27 cellular contexts compared by ENCODE assay signal in genomic region chr6:39913391-39913916, GRCh38. TPM values are rescaled to one million over a fixed set of nuclear protein-coding genes. Genes with fewer than 3 reads are reported as not detected.
DNase-seq lines count a peak whose midpoint lies in the region; ATAC-seq, FAIRE-seq and TF ChIP-seq lines count a peak whose summit lies in the region.
"Had no signal": no experiment of that assay in that cellular context is flagged by ENCODE, and none has a peak within 500 bp of the region (broad histone marks: within the 10 kb centered on the region; RNA-seq: fewer than 3 reads in every experiment).

No MANE protein-coding gene starts in this region.

- H2AK5ac ChIP-seq in IMR-90 (ENCODE audit: low read depth, low read length) = no peak overlapping the region

- no peak overlapping the region for H3K9ac ChIP-seq in IMR-90 (ENCODE audit: low read depth, low read length)
- H3K9ac ChIP-seq: BLaER1 had no signal

- POLR2A ChIA-PET in IMR-90 (lab: Charles Lee; ENCODE audit: unreplicated experiment) = no interaction called here
- POLR2A ChIA-PET in PC-9 (lab: Charles Lee; ENCODE audit: unreplicated experiment) = no interaction called here

- no peak overlapping the region for H4K91ac ChIP-seq in IMR-90 (ENCODE audit: insufficient read depth, low read depth, low read length)

- H3K27me3 ChIP-seq in IMR-90 (ENCODE audit: control insufficient read depth, insufficient read depth, low read length) (no peaks in the 10 kb centered on the region), PC-9 (ENCODE audit: insufficient read depth, low read depth) (peaks cover 45% of the 10 kb centered on the region), right lobe of liver (no peaks in the 10 kb centered on the region)
- H3K27me3 ChIP-seq: BE2C, BLaER1 had no signal

- TF ChIP-seq POLR2A in IMR-90 (IDR thresholded peaks at IDR 0.05; ENCODE audit: low read depth, low read length) (no peak), right lobe of liver (IDR thresholded peaks at IDR 0.05) (no peak)

- peaks cover 6% of the 10 kb centered on the region; the same call in 1 of the 2 replicates for H3K9me1 ChIP-seq in IMR-90 (ENCODE audit: insufficient read depth, low read length)

- ATAC-seq in IMR-90 (ENCODE audit: low read depth) (no peak), right lobe of liver (no peak)
- no peak for ATAC-seq in activated CD4-positive, CD25-positive, alpha-beta regulatory T cell treated with anti-CD3 and anti-CD28 coated beads, Interleukin-2, amount 50 U/mL, for 24 hours
- ATAC-seq: GM12878 had no signal

- H3K18ac ChIP-seq in IMR-90 (ENCODE audit: low read depth, low read length) = no peak overlapping the region

- peak overlapping the region; percentile 63 for H2AK9ac ChIP-seq in IMR-90 (replicated peaks; ENCODE audit: low read depth, low read length, poor library complexity)

- no peak overlapping the region for H2BK5ac ChIP-seq in IMR-90 (ENCODE audit: low read depth, low read length, poor library complexity, severe bottlenecking)

- no peak overlapping the region for H3K27ac ChIP-seq in IMR-90 (ENCODE audit: insufficient read depth, low read length)
- no peak overlapping the region for H3K27ac ChIP-seq in PC-9
- no peak overlapping the region for H3K27ac ChIP-seq in right lobe of liver
- H3K27ac ChIP-seq: BLaER1 had no signal

- in situ Hi-C loops in IMR-90 (cut with MboI; ENCODE audit: low sequenced_read_pairs) = no loop called here

- dilution Hi-C loops in IMR-90 (cut with HindIII; ENCODE audit: low sequenced_read_pairs, unreplicated experiment) = no loop called here

- no peaks in the 10 kb centered on the region for H3K9me2 ChIP-seq in PC-9 (ENCODE audit: insufficient read depth)

- peaks cover 37% of the 10 kb centered on the region for H3K36me3 ChIP-seq in IMR-90 (ENCODE audit: control insufficient read depth, insufficient read depth, low read length)
- H3K36me3 ChIP-seq in PC-9 (ENCODE audit: low read depth) = no peaks in the 10 kb centered on the region
- peaks cover 0 to 44% (median 9%) of the 10 kb centered on the region in 4 donors for H3K36me3 ChIP-seq in right lobe of liver
- H3K36me3 ChIP-seq: BE2C, BLaER1 had no signal

- H3K56ac ChIP-seq in IMR-90 (ENCODE audit: extremely low read depth, insufficient read depth, low read length) = no peak overlapping the region

- no peak for FAIRE-seq in GM19239 (lab: Jason Lieb, UNC)
- FAIRE-seq: A204.1, GM12878, GM12892, GM18507 had no signal

- no peak overlapping the region for H2BK15ac ChIP-seq in IMR-90 (ENCODE audit: low read depth, low read length)

- H3K4ac ChIP-seq in IMR-90 (ENCODE audit: low read depth, low read length) = no peak overlapping the region

- WGBS in IMR-90 (ENCODE audit: extremely low coverage in 2 of 2, insufficient read length in 1 of 2), 2 experiments = 100% methylated on average over 3 of the region's 12 CpGs; no CpG with 5 or more reads in 1 of the 2 experiments
- WGBS in right lobe of liver (ENCODE audit: insufficient coverage, low coverage, low lambda C conversion rate, missing lambda C conversion rate) = 94% methylated on average over 7 of the region's 12 CpGs

- H3F3A ChIP-seq in PC-9 (ENCODE audit: insufficient read depth, low read depth) = no peaks in the 10 kb centered on the region

- no peak overlapping the region for H4K5ac ChIP-seq in IMR-90 (ENCODE audit: low read depth, low read length)

- TF ChIP-seq RAD21 in IMR-90 (IDR thresholded peaks at IDR 0.05; ENCODE audit: low read length) = no peak

- H3K4me2 ChIP-seq in IMR-90 (ENCODE audit: low read depth, low read length) (no peak overlapping the region), PC-9 (no peak overlapping the region)
- H3K4me2 ChIP-seq: BLaER1 had no signal

- H2AFZ ChIP-seq in IMR-90 (replicated peaks; ENCODE audit: low read length, poor library complexity) = no peak overlapping the region
- H2AFZ ChIP-seq in PC-9 = no peak overlapping the region

- no peaks in the 10 kb centered on the region for H3K4me1 ChIP-seq in IMR-90 (ENCODE audit: control insufficient read depth, insufficient read depth, low read length)
- H3K4me1 ChIP-seq in PC-9 (replicated peaks; ENCODE audit: insufficient read depth) = no peaks in the 10 kb centered on the region
- peaks cover 0 to 22% (median 4%) of the 10 kb centered on the region in 4 donors for H3K4me1 ChIP-seq in right lobe of liver
- H3K4me1 ChIP-seq: BE2C, BLaER1 had no signal

- TF ChIP-seq CTCF in IMR-90 (conservative IDR thresholded peaks at IDR 0.05; ENCODE audit: low read depth, low read length) = no peak
- no peak for TF ChIP-seq CTCF in PC-9 (conservative IDR thresholded peaks at IDR 0.05)
- TF ChIP-seq CTCF in right lobe of liver (IDR thresholded peaks at IDR 0.05) = no peak

- H3K14ac ChIP-seq in IMR-90 (replicated peaks; ENCODE audit: low read depth, low read length) = no peak overlapping the region

- no peak overlapping the region for H2BK120ac ChIP-seq in IMR-90 (ENCODE audit: low read depth, low read length)

- CTCF ChIA-PET in IMR-90 (lab: Yijun Ruan, JAX) (no interaction called here), PC-9 (lab: Charles Lee) (no interaction called here)

- peaks cover 0 to 3% of the 10 kb centered on the region in 2 experiments; a peak in 1 of 4 replicates for H3K79me1 ChIP-seq in IMR-90 (ENCODE audit: low read depth in 1 of 2, low read length in 2 of 2)

- no peak for DNase-seq in IMR-90
- peak; percentile 65 for DNase-seq in mesenteric fat pad (ENCODE audit: low spot score)
- DNase-seq in posterior vena cava (ENCODE audit: low spot score) = peak; percentile 65
- DNase-seq in PC-9 = no peak
- no peak for DNase-seq in GM19239 (ENCODE audit: insufficient read length, low spot score)
- DNase-seq in right lobe of liver = no peak
- DNase-seq: 8988T; ACHN; BE2C; C1 segment of cervical spinal cord; CD4-positive, alpha-beta memory T cell; CD4-positive, CD25-positive, alpha-beta regulatory T cell; CD8-positive, alpha-beta memory T cell; COR-L47; DMS 273 treated with DMSO at 0.1 percent for 48 hours; DMS153; DMS53; DMS79; DND-41; EL; GDM1 had no signal

- H3K4me3 ChIP-seq in IMR-90 (ENCODE audit: insufficient read depth, low read depth, low read length) (no peak overlapping the region), PC-9 (no peak overlapping the region), right lobe of liver (no peak overlapping the region)
- H3K4me3 ChIP-seq: BLaER1, GM12878 had no signal

- H3K23ac ChIP-seq in IMR-90 (ENCODE audit: low read depth, low read length) = no peak overlapping the region

- H2BK20ac ChIP-seq in IMR-90 (ENCODE audit: low read depth, low read length) = no peak overlapping the region

- no peak overlapping the region for H4K8ac ChIP-seq in IMR-90 (ENCODE audit: low read depth in 2 of 2, low read length in 2 of 2)

- BruUV-seq in IMR-90 (replicated peaks; lab: Mats Ljungman, UMichigan) (no TSS peak), PC-9 (replicated peaks; lab: Mats Ljungman, UMichigan) (no TSS peak)

- H4K20me1 ChIP-seq in IMR-90 (ENCODE audit: insufficient read depth, low read length) (no peaks in the 10 kb centered on the region), PC-9 (ENCODE audit: insufficient read depth) (no peaks in the 10 kb centered on the region)
- H4K20me1 ChIP-seq: BLaER1 had no signal

- intact Hi-C loops in IMR-90 (cut with micrococcal nuclease) = no loop called here
- intact Hi-C loops in posterior vena cava (cut with DNase I) = no loop called here
- intact Hi-C loops in PC-9 (cut with micrococcal nuclease; ENCODE audit: unreplicated experiment) = no loop called here
- intact Hi-C loops in right lobe of liver (cut with DNase I) = no loop called here

- no peaks in the 10 kb centered on the region for H3K79me2 ChIP-seq in PC-9 (ENCODE audit: low read depth)

- H3K9me3 ChIP-seq in IMR-90 (ENCODE audit: control insufficient read depth, insufficient read depth, low read length) (no peaks in the 10 kb centered on the region), PC-9 (ENCODE audit: insufficient read depth, low read depth) (no peaks in the 10 kb centered on the region), right lobe of liver (no peaks in the 10 kb centered on the region)
- H3K9me3 ChIP-seq: BE2C, BLaER1 had no signal

TF ChIP-seq in IMR-90, 13 proteins besides CTCF, POLR2A, EP300 and RAD21 (continues in another document):
- TF ChIP-seq RCOR1 (IDR thresholded peaks at IDR 0.05; ENCODE audit: insufficient replicate concordance, low read length) (no peak), SMC3 (IDR thresholded peaks at IDR 0.05; ENCODE audit: low read depth, low read length) (no peak), CHD1 (IDR thresholded peaks at IDR 0.05; ENCODE audit: low read depth, low read length) (no peak), BHLHE40 (IDR thresholded peaks at IDR 0.05; ENCODE audit: low read depth, low read length) (no peak), MXI1 (IDR thresholded peaks at IDR 0.05; ENCODE audit: borderline replicate concordance, low read depth, low read length) (no peak), USF2 (IDR thresholded peaks at IDR 0.05; ENCODE audit: low read depth, low read length) (no peak), CEBPB (IDR thresholded peaks at IDR 0.05; ENCODE audit: low read depth, low read length) (no peak), MAZ (IDR thresholded peaks at IDR 0.05; ENCODE audit: borderline replicate concordance, low read depth, low read length) (no peak), FOS (IDR thresholded peaks at IDR 0.05; ENCODE audit: low read depth, low read length) (no peak), MAFK (IDR thresholded peaks at IDR 0.05; ENCODE audit: low read depth, low read length) (no peak), RFX5 (IDR thresholded peaks at IDR 0.05; ENCODE audit: low read depth, low read length) (no peak)

RNA-seq across cellular contexts. Expression of gene MOCS1, which starts 20.8 kb away (rescaled TPM):
- total RNA-seq in IMR-90 (2012; rRNA removed) = 8.1 and 9.5 TPM in 2 replicates
- 4.8 and 5.5 TPM in 2 replicates for polyA plus RNA-seq in IMR-90 (2012; rRNA removed)
- 3.4 and 5.4 TPM in 2 replicates for polyA plus RNA-seq in IMR-90 (2012; cell fraction: cytosol; rRNA removed)
- polyA plus RNA-seq in IMR-90 (2012; cell fraction: nucleus; rRNA removed; ENCODE audit: low replicate concordance) = 5.7 and 6.6 TPM in 2 replicates
- 70.0 TPM for total RNA-seq in mesenteric fat pad
- total RNA-seq in posterior vena cava = 10 to 100 TPM; 18.3 to 27.3 TPM
- total RNA-seq in PC-9 (2021) = not detected in 2 replicates
- 10 to 100 TPM; 18.0 to 35.3 (median 27.8) TPM for total RNA-seq in right lobe of liver

Comparison
In these comparisons a context has a peak if more than half of its experiments do, and no peak if none do; other contexts are left out.
1. DNase-seq: peak in mesenteric fat pad (single experiment) and posterior vena cava (single experiment); none in IMR-90 (single experiment), PC-9 (0 of 2), GM19239 (single experiment) and right lobe of liver (0 of 3).